ENCODE assay signal across 12 cellular contexts in genomic region chr2:97951155-97951670, GRCh38. TPM values are rescaled to one million over a fixed set of nuclear protein-coding genes. Genes with fewer than 3 reads are reported as not detected.
DNase-seq lines count a peak whose midpoint lies in the region; ATAC-seq and TF ChIP-seq lines count a peak whose summit lies in the region.
"Had no signal": no experiment of that assay in that cellular context is flagged by ENCODE, and none has a peak within 500 bp of the region (broad histone marks: within the 10 kb centered on the region; RNA-seq: fewer than 3 reads in every experiment).

No MANE protein-coding gene starts in this region.

- no peak overlapping the region for H2BK20ac ChIP-seq in H9 (ENCODE audit: low read depth, low read length, poor library complexity, severe bottlenecking)

- H2AFZ ChIP-seq in H9 (ENCODE audit: low read length): no peak overlapping the region

- no peak overlapping the region for H4K91ac ChIP-seq in H9 (ENCODE audit: insufficient read length, low read depth, low read length)

- no peak overlapping the region for H4K8ac ChIP-seq in H9 (replicated peaks; ENCODE audit: insufficient read length, low read depth, low read length)

- CTCF ChIA-PET in activated B cell treated with CpG ODN at 0.5 μM for 24 hours (lab: Charles Lee): no interaction called here

- ATAC-seq in activated B cell treated with CpG ODN at 0.5 μM for 24 hours (ENCODE audit: low read depth): peak; percentile 74
- ATAC-seq in mucosa of descending colon: peak; percentile 26
- ATAC-seq: naive thymus-derived CD4-positive, alpha-beta T cell; Right ventricle myocardium inferior had no signal

- WGBS in H9 (ENCODE audit: extremely low coverage, insufficient read length, low lambda C conversion rate): no CpG with 5 or more reads among the region's 2 CpGs
- 78 to 87% (median 86%) methylated on average over 2 of the region's 2 CpGs for WGBS in stomach, 5 donors

- H3K4me3 Mint-ChIP-seq in CD14-positive monocyte (no peak overlapping the region), H9 (no peak overlapping the region; a peak in 1 of 5 replicates), activated B cell treated with CpG ODN at 0.5 μM for 24 hours (peak overlapping the region; percentile 45)

- no peak overlapping the region for H3K4ac ChIP-seq in H9 (ENCODE audit: low read depth, low read length)

- no peak overlapping the region for H3K27ac ChIP-seq in H9 (ENCODE audit: insufficient read length, low read depth, low read length)
- H3K27ac ChIP-seq in stomach: no peak overlapping the region

- H3K27me3 ChIP-seq in H9 (ENCODE audit: insufficient read depth, low read length): no peaks in the 10 kb centered on the region
- no peaks in the 10 kb centered on the region for H3K27me3 ChIP-seq in stomach

- H3K27me3 Mint-ChIP-seq in CD14-positive monocyte (ENCODE audit: low read depth in 3 of 3) (no peaks in the 10 kb centered on the region), H9 (ENCODE audit: low read depth) (no peaks in the 10 kb centered on the region), activated B cell treated with CpG ODN at 0.5 μM for 24 hours (no peaks in the 10 kb centered on the region)
- H3K27me3 Mint-ChIP-seq: naive thymus-derived CD4-positive, alpha-beta T cell had no signal

- H3K4me1 ChIP-seq in H9 (ENCODE audit: insufficient read depth, low read length) (no peaks in the 10 kb centered on the region), mucosa of descending colon (ENCODE audit: low read depth) (no peaks in the 10 kb centered on the region), stomach (peaks cover 0 to 20% (median 15%) of the 10 kb centered on the region in 4 donors)

- no peak overlapping the region for H3K4me2 ChIP-seq in H9 (ENCODE audit: insufficient read depth, insufficient read length, low read length)

- H3K56ac ChIP-seq in H9 (ENCODE audit: insufficient read length, low read depth, low read length): no peak overlapping the region

- no peaks in the 10 kb centered on the region for H3K9me3 Mint-ChIP-seq in CD14-positive monocyte
- H3K9me3 Mint-ChIP-seq in H9: peaks cover 0 to 5% of the 10 kb centered on the region in 2 experiments; a peak in 2 of 5 replicates
- H3K9me3 Mint-ChIP-seq in activated B cell treated with CpG ODN at 0.5 μM for 24 hours: no peaks in the 10 kb centered on the region

- no peak overlapping the region for H2BK5ac ChIP-seq in H9 (ENCODE audit: insufficient read length, low read length)

- no peak overlapping the region for H3K18ac ChIP-seq in H9 (ENCODE audit: insufficient read length, low read depth, low read length)

- no peak for TF ChIP-seq POLR2A in stomach (IDR thresholded peaks at IDR 0.05)

- H3K4me3 ChIP-seq in mucosa of descending colon (no peak overlapping the region), stomach (no peak overlapping the region)

- no peak overlapping the region for H2BK120ac ChIP-seq in H9 (ENCODE audit: low read depth, low read length, poor library complexity, severe bottlenecking)

- H3K79me2 ChIP-seq in H9 (ENCODE audit: insufficient read depth, low read length): no peaks in the 10 kb centered on the region; the same call in 1 of the 2 replicates

- POLR2A ChIA-PET in activated B cell treated with CpG ODN at 0.5 μM for 24 hours (lab: Charles Lee): interaction anchor here (0.6 to 1.6 kb wide), 4 partner anchors 15 to 40 kb away, joined by 3 to 6 read pairs (median 4); no protein-coding TSS in a partner anchor

- H4K20me1 ChIP-seq in H9 (ENCODE audit: control insufficient read depth, insufficient read depth, insufficient read length): no peaks in the 10 kb centered on the region

- H3K36me3 Mint-ChIP-seq in CD14-positive monocyte (peaks cover 0 to 11% of the 10 kb centered on the region in 2 donors), H9 (ENCODE audit: insufficient read depth in 1 of 3, low read depth in 3 of 3) (peaks cover 0 to 5% (median 0%) of the 10 kb centered on the region in 3 experiments; a peak in 2 of 7 replicates), activated B cell treated with CpG ODN at 0.5 μM for 24 hours (ENCODE audit: low read depth) (peaks cover 17% of the 10 kb centered on the region)

- H3K9me3 ChIP-seq in H9 (ENCODE audit: control insufficient read depth, low read depth, low read length) (no peaks in the 10 kb centered on the region), mucosa of descending colon (no peaks in the 10 kb centered on the region), stomach (no peaks in the 10 kb centered on the region)

- no peak overlapping the region for H2BK12ac ChIP-seq in H9 (ENCODE audit: insufficient read length, low read depth, low read length)

- H4K5ac ChIP-seq in H9 (ENCODE audit: insufficient read length, low read depth, low read length): no peak overlapping the region

- H3K36me3 ChIP-seq in mucosa of descending colon (ENCODE audit: low read depth) (no peaks in the 10 kb centered on the region), stomach (no peaks in the 10 kb centered on the region)

- DNase-seq in CD14-positive monocyte (ENCODE audit: low spot score): no peak
- DNase-seq in H9: no peak
- DNase-seq in activated B cell treated with CpG ODN at 0.5 μM for 24 hours: no peak
- no peak for DNase-seq in mucosa of descending colon
- no peak for DNase-seq in effector CD8-positive, alpha-beta T cell (lab: John Stamatoyannopoulos, UW)
- no peak for DNase-seq in stomach
- DNase-seq in activated CD4-positive, alpha-beta T cell treated with anti-CD3 and anti-CD28 coated beads, Interleukin-2, amount 50 U/mL, for 1 hour: no peak
- no peak for DNase-seq in NCI-H2171 treated with DMSO at 0.1 percent for 48 hours (lab: John Stamatoyannopoulos, UW)
- DNase-seq: hypothalamus; naive thymus-derived CD4-positive, alpha-beta T cell; NCI-H2081 had no signal

- no peak overlapping the region for H3K23ac ChIP-seq in H9 (ENCODE audit: insufficient read length, low read depth, low read length)

- intact Hi-C loops in CD14-positive monocyte (cut with micrococcal nuclease): no loop called here
- intact Hi-C loops in activated B cell treated with CpG ODN at 0.5 μM for 24 hours (cut with micrococcal nuclease): loop anchor here (5.0 kb wide), 2 partner anchors 41 to 76 kb away; no protein-coding TSS in a partner anchor
- intact Hi-C loops in mucosa of descending colon (cut with DNase I, micrococcal nuclease): no loop called here
- intact Hi-C loops in stomach (cut with DNase I; ENCODE audit: low total_unique reads): no loop called here

- H3T11ph ChIP-seq in H9 (ENCODE audit: low read length): no peak overlapping the region

- no peak overlapping the region for H3K14ac ChIP-seq in H9 (ENCODE audit: insufficient read depth, low read length)

- TF ChIP-seq EP300 in stomach (IDR thresholded peaks at IDR 0.05): no peak

- H3K23me2 ChIP-seq in H9 (ENCODE audit: insufficient read length, low read depth, low read length, poor library complexity, severe bottlenecking): no peaks in the 10 kb centered on the region

- no peaks in the 10 kb centered on the region for H3K79me1 ChIP-seq in H9 (ENCODE audit: insufficient read depth, low read depth, low read length, poor library complexity, severe bottlenecking)

- H2BK15ac ChIP-seq in H9 (ENCODE audit: low read depth, low read length): no peak overlapping the region

- no peak for TF ChIP-seq CTCF in CD14-positive monocyte (IDR thresholded peaks at IDR 0.05)
- no peak for TF ChIP-seq CTCF in H9 (conservative IDR thresholded peaks at IDR 0.05)
- no peak for TF ChIP-seq CTCF in activated B cell treated with CpG ODN at 0.5 μM for 24 hours (IDR thresholded peaks at IDR 0.05)
- TF ChIP-seq CTCF in mucosa of descending colon (IDR thresholded peaks at IDR 0.05): no peak
- no peak for TF ChIP-seq CTCF in stomach (IDR thresholded peaks at IDR 0.05)

- H3K9ac ChIP-seq in H9 (ENCODE audit: extremely low read depth, insufficient read length, low read length): no peak overlapping the region

- H3K4me1 Mint-ChIP-seq in CD14-positive monocyte (peaks cover 45% of the 10 kb centered on the region), H9 (peaks cover 11 to 19% of the 10 kb centered on the region in 2 experiments), activated B cell treated with CpG ODN at 0.5 μM for 24 hours (peaks cover 91% of the 10 kb centered on the region)

- H3K27ac Mint-ChIP-seq in CD14-positive monocyte (peak overlapping the region in 5 of 7 donors; percentile 11 to 72 (median 24)), H9 (peak overlapping the region in 2 of 3 experiments; percentile 83 to 88; a peak in 6 of 7 replicates), activated B cell treated with CpG ODN at 0.5 μM for 24 hours (peak overlapping the region; percentile 73)
- H3K27ac Mint-ChIP-seq: naive thymus-derived CD4-positive, alpha-beta T cell had no signal

- H2AK5ac ChIP-seq in H9 (ENCODE audit: insufficient read length, low read length): no peak overlapping the region

RNA-seq across cellular contexts. Expression of gene TMEM131, which starts 44.5 kb away (rescaled TPM):
- polyA plus RNA-seq in CD14-positive monocyte (1 to 10 TPM; 7.0 to 8.2 TPM), stomach (1 to 10 TPM; 4.4 to 7.4 (median 5.8) TPM)
- total RNA-seq in H9 (2021) (20.9 and 22.3 TPM in 2 replicates), activated B cell treated with CpG ODN at 0.5 μM for 24 hours (121 and 146 TPM in 2 replicates), mucosa of descending colon (100 to 1,000 TPM in 1 of 3 donors, 10 to 100 TPM in 2; 58.3 to 110 (median 67.7) TPM), stomach (100 to 1,000 TPM in 2 of 5 donors, 10 to 100 TPM in 3; 33.8 to 119 (median 79.7) TPM)

Comparison
In these comparisons a context has a peak if more than half of its experiments do, and no peak if none do; other contexts are left out.
1. H3K27ac Mint-ChIP-seq: peak in every context shown above with its lines; median percentile 86 in H9; 73 in activated B cell treated with CpG ODN at 0.5 μM for 24 hours; 24 in CD14-positive monocyte.